ENCODE assay signal across 11 cellular contexts in the genomic region with DNA sequence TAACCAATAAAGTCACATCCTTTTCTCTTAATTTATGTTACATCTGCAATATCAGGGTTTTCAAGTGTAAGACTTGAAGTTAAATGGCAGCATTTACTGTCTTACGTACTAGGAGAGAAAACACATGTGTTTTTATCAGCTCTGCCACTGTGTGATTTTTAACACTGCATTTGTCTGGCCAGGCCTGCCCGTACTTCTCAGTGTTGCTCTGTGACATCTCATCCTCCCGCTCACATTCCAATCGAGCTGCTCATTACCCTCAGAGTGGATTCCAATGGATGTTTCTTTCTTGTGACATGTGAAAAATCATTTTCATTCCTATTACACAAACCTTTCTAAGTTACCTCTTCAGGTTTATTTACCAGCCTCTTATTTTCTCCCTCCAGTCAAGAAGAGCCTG.
DNase-seq lines count a peak whose midpoint lies in the region; ATAC-seq and TF ChIP-seq lines count a peak whose summit lies in the region.
"Had no signal": no experiment of that assay in that cellular context is flagged by ENCODE, and none has a peak within 500 bp of the region (broad histone marks: within the 10 kb centered on the region; RNA-seq: fewer than 3 reads in every experiment).

No MANE protein-coding gene starts in this region.

- in situ Hi-C loops in SK-MEL-5 (cut with HindIII; ENCODE audit: low pct_unique_long_range_greater_than_20kb, low sequenced_read_pairs), result no loop called here

- H3K27ac Mint-ChIP-seq in activated CD4-positive, alpha-beta T cell treated with anti-CD3 and anti-CD28 coated beads, Interleukin-2, amount 10 ng/mL, durations not matched to agents 7 days and 5 days, result no peak overlapping the region
- H3K27ac Mint-ChIP-seq: activated naive CD8-positive, alpha-beta T cell treated with anti-CD3 and anti-CD28 coated beads, Interleukin-2, amount 10 ng/mL, durations not matched to agents 7 days and 5 days; memory B cell had no signal

- TF ChIP-seq CTCF in fibroblast of villous mesenchyme (IDR thresholded peaks at IDR 0.05; ENCODE audit: insufficient read depth, low read depth, low read length), result no peak

- POLR2A ChIA-PET in activated CD4-positive, alpha-beta T cell treated with anti-CD3 and anti-CD28 coated beads, Interleukin-2, amount 10 ng/mL, durations not matched to agents 7 days and 5 days (lab: Charles Lee), result no interaction called here

- no peak overlapping the region for H3K4me3 ChIP-seq in fibroblast of villous mesenchyme (ENCODE audit: low read depth, low read length)

- no peaks in the 10 kb centered on the region for H3K36me3 Mint-ChIP-seq in activated CD4-positive, alpha-beta T cell treated with anti-CD3 and anti-CD28 coated beads, Interleukin-2, amount 10 ng/mL, durations not matched to agents 7 days and 5 days (ENCODE audit: low read depth)
- H3K36me3 Mint-ChIP-seq: activated naive CD8-positive, alpha-beta T cell treated with anti-CD3 and anti-CD28 coated beads, Interleukin-2, amount 10 ng/mL, durations not matched to agents 7 days and 5 days; memory B cell had no signal

- no peaks in the 10 kb centered on the region for H3K27me3 Mint-ChIP-seq in activated CD4-positive, alpha-beta T cell treated with anti-CD3 and anti-CD28 coated beads, Interleukin-2, amount 10 ng/mL, durations not matched to agents 7 days and 5 days
- H3K27me3 Mint-ChIP-seq: activated naive CD8-positive, alpha-beta T cell treated with anti-CD3 and anti-CD28 coated beads, Interleukin-2, amount 10 ng/mL, durations not matched to agents 7 days and 5 days; memory B cell had no signal

- H3K4me1 Mint-ChIP-seq in activated CD4-positive, alpha-beta T cell treated with anti-CD3 and anti-CD28 coated beads, Interleukin-2, amount 10 ng/mL, durations not matched to agents 7 days and 5 days, result no peaks in the 10 kb centered on the region
- H3K4me1 Mint-ChIP-seq: activated naive CD8-positive, alpha-beta T cell treated with anti-CD3 and anti-CD28 coated beads, Interleukin-2, amount 10 ng/mL, durations not matched to agents 7 days and 5 days; memory B cell had no signal

- ATAC-seq in HG03108 (IDR thresholded peaks at IDR 0.05; ENCODE audit: unreplicated experiment), result no peak
- no peak for ATAC-seq in stimulated activated naive CD8-positive, alpha-beta T cell treated with anti-CD3 and anti-CD28 coated beads, Interleukin-15, Interleukin-2, amounts not matched to agents 100 U/mL and 50 U/mL, for 24 hours

- CTCF ChIA-PET in activated CD4-positive, alpha-beta T cell treated with anti-CD3 and anti-CD28 coated beads, Interleukin-2, amount 10 ng/mL, durations not matched to agents 7 days and 5 days (lab: Charles Lee), result no interaction called here

- no peaks in the 10 kb centered on the region for H3K9me3 Mint-ChIP-seq in activated CD4-positive, alpha-beta T cell treated with anti-CD3 and anti-CD28 coated beads, Interleukin-2, amount 10 ng/mL, durations not matched to agents 7 days and 5 days

- peak; percentile 92 for DNase-seq in ELR (ENCODE audit: low read depth)
- peak; percentile 18 for DNase-seq in SK-MEL-5 (ENCODE audit: low read depth, low spot score)
- peak; percentile 88 for DNase-seq in fibroblast of villous mesenchyme (ENCODE audit: low read depth)
- peak; percentile 89 for DNase-seq in non-pigmented ciliary epithelial cell (ENCODE audit: low read depth)
- DNase-seq in NCI-H2171 (lab: John Stamatoyannopoulos, UW), result no peak
- DNase-seq in stimulated activated naive CD8-positive, alpha-beta T cell treated with anti-CD3 and anti-CD28 coated beads, Interleukin-15, Interleukin-2, amounts not matched to agents 100 U/mL and 50 U/mL, for 24 hours, result no peak
- no peak for DNase-seq in activated CD4-positive, alpha-beta T cell treated with anti-CD3 and anti-CD28 coated beads, Interleukin-2, amount 10 ng/mL, durations not matched to agents 7 days and 5 days
- DNase-seq: activated naive CD8-positive, alpha-beta T cell treated with anti-CD3 and anti-CD28 coated beads, Interleukin-2, amount 10 ng/mL, durations not matched to agents 7 days and 5 days; DND-41 had no signal

- no peak overlapping the region for H3K4me3 Mint-ChIP-seq in activated CD4-positive, alpha-beta T cell treated with anti-CD3 and anti-CD28 coated beads, Interleukin-2, amount 10 ng/mL, durations not matched to agents 7 days and 5 days
- H3K4me3 Mint-ChIP-seq: activated naive CD8-positive, alpha-beta T cell treated with anti-CD3 and anti-CD28 coated beads, Interleukin-2, amount 10 ng/mL, durations not matched to agents 7 days and 5 days; memory B cell had no signal

Comparison
In these comparisons a context has a peak if more than half of its experiments do, and no peak if none do; other contexts are left out.
1. DNase-seq: peak in ELR (single experiment), SK-MEL-5 (single experiment), fibroblast of villous mesenchyme (single experiment) and non-pigmented ciliary epithelial cell (single experiment); none in NCI-H2171 (single experiment), stimulated activated naive CD8-positive, alpha-beta T cell treated with anti-CD3 and anti-CD28 coated beads, Interleukin-15, Interleukin-2, amounts not matched to agents 100 U/mL and 50 U/mL, for 24 hours (single experiment) and activated CD4-positive, alpha-beta T cell treated with anti-CD3 and anti-CD28 coated beads, Interleukin-2, amount 10 ng/mL, durations not matched to agents 7 days and 5 days (single experiment).